19 cellular contexts compared by ENCODE assay signal in the genomic region with DNA sequence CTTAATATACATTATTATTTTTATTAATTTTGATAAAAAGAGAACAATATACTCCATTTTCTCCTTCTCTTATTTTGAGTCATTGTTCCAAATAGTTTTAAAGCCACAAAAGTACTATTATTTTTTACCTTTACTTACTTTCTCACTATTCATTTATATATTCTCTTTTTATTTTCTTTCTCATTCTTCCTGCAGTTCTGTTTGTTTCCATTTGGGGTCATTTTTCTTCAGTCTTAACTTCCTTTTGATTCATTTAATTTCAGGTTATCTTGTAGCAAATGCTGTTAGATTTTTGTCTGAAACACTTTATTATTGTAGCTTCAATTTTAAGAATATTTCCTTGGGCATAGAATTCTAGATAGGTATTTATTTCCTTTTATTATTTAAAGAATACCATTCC.
DNase-seq lines count a peak whose midpoint lies in the region; ATAC-seq and TF ChIP-seq lines count a peak whose summit lies in the region.
"Had no signal": no experiment of that assay in that cellular context is flagged by ENCODE, and none has a peak within 500 bp of the region (broad histone marks: within the 10 kb centered on the region; RNA-seq: fewer than 3 reads in every experiment).

No MANE protein-coding gene starts in this region.

- DNase-seq in HFFc6 (no peak), endodermal cell (no peak), myocyte (ENCODE audit: low read depth) (peak; percentile 6), type B pancreatic cell (ENCODE audit: extremely low spot score, unreplicated experiment) (no peak), AG08396 (ENCODE audit: low spot score) (no peak)
- DNase-seq in activated CD4-positive, CD25-positive, alpha-beta regulatory T cell (lab: John Stamatoyannopoulos, UW): no peak
- DNase-seq: ACHN; CD4-positive, alpha-beta T cell; H7; NCI-H1417 treated with DMSO at 0.1 percent for 48 hours; NCI-H1930; NCI-H2171; NCI-H446; NCI-H69; OCI-M1 had no signal

- H3K4me3 Mint-ChIP-seq in HFFc6: no peak overlapping the region
- no peak overlapping the region for H3K4me3 Mint-ChIP-seq in endodermal cell
- no peak overlapping the region for H3K4me3 Mint-ChIP-seq in type B pancreatic cell
- H3K4me3 Mint-ChIP-seq: B cell; CD4-positive, alpha-beta T cell; IgD-negative memory B cell had no signal

- TF ChIP-seq CTCF in HFFc6 (IDR thresholded peaks at IDR 0.05) (peak; percentile 39), endodermal cell (conservative IDR thresholded peaks at IDR 0.05) (peak; percentile 51), type B pancreatic cell (conservative IDR thresholded peaks at IDR 0.05) (peak; percentile 54)

- H3K9me3 Mint-ChIP-seq in HFFc6 (peaks cover 4% of the 10 kb centered on the region), endodermal cell (peaks cover 5% of the 10 kb centered on the region), type B pancreatic cell (no peaks in the 10 kb centered on the region)

- no peak overlapping the region for H3K27ac Mint-ChIP-seq in HFFc6
- no peak overlapping the region for H3K27ac Mint-ChIP-seq in endodermal cell
- no peak overlapping the region for H3K27ac Mint-ChIP-seq in type B pancreatic cell
- H3K27ac Mint-ChIP-seq: B cell; CD4-positive, alpha-beta T cell; IgD-negative memory B cell had no signal

- H3K4me1 ChIP-seq in endodermal cell (ENCODE audit: control insufficient read depth, insufficient read depth, low read length): no peaks in the 10 kb centered on the region

- H3K4me1 Mint-ChIP-seq in HFFc6 (ENCODE audit: low read depth): no peaks in the 10 kb centered on the region
- no peaks in the 10 kb centered on the region for H3K4me1 Mint-ChIP-seq in endodermal cell
- H3K4me1 Mint-ChIP-seq in type B pancreatic cell (ENCODE audit: unreplicated experiment): no peaks in the 10 kb centered on the region
- H3K4me1 Mint-ChIP-seq: B cell, IgD-negative memory B cell had no signal

- H3K9me3 ChIP-seq in endodermal cell (ENCODE audit: control insufficient read depth, low read length): no peaks in the 10 kb centered on the region

- no peaks in the 10 kb centered on the region for H3K36me3 ChIP-seq in endodermal cell (ENCODE audit: control insufficient read depth, insufficient read depth, low read length)

- H3K27me3 Mint-ChIP-seq in HFFc6 (ENCODE audit: insufficient read depth): no peaks in the 10 kb centered on the region
- no peaks in the 10 kb centered on the region for H3K27me3 Mint-ChIP-seq in endodermal cell (ENCODE audit: insufficient read depth)
- no peaks in the 10 kb centered on the region for H3K27me3 Mint-ChIP-seq in type B pancreatic cell
- H3K27me3 Mint-ChIP-seq: B cell; CD4-positive, alpha-beta T cell; IgD-negative memory B cell had no signal

- no peak for ATAC-seq in HG03097 (IDR thresholded peaks at IDR 0.05; ENCODE audit: low FRiP score, unreplicated experiment)

- no peak overlapping the region for H3K9ac ChIP-seq in endodermal cell (ENCODE audit: extremely low read depth, low read length, poor library complexity, severe bottlenecking)

- no peaks in the 10 kb centered on the region for H3K27me3 ChIP-seq in endodermal cell (ENCODE audit: control insufficient read depth, insufficient read depth, low read length, poor library complexity, severe bottlenecking)

- H3K36me3 Mint-ChIP-seq in HFFc6 (ENCODE audit: low read depth) (no peaks in the 10 kb centered on the region), endodermal cell (ENCODE audit: low read depth) (no peaks in the 10 kb centered on the region), type B pancreatic cell (no peaks in the 10 kb centered on the region)
- H3K36me3 Mint-ChIP-seq: IgD-negative memory B cell had no signal

- H3K27ac ChIP-seq in endodermal cell (ENCODE audit: low read depth, low read length): no peak overlapping the region
- H3K27ac ChIP-seq: RWPE1 had no signal

- no peak overlapping the region for H3K4me3 ChIP-seq in endodermal cell (ENCODE audit: low read length)
